ENCODE assay signal across 19 cellular contexts in the genomic region with DNA sequence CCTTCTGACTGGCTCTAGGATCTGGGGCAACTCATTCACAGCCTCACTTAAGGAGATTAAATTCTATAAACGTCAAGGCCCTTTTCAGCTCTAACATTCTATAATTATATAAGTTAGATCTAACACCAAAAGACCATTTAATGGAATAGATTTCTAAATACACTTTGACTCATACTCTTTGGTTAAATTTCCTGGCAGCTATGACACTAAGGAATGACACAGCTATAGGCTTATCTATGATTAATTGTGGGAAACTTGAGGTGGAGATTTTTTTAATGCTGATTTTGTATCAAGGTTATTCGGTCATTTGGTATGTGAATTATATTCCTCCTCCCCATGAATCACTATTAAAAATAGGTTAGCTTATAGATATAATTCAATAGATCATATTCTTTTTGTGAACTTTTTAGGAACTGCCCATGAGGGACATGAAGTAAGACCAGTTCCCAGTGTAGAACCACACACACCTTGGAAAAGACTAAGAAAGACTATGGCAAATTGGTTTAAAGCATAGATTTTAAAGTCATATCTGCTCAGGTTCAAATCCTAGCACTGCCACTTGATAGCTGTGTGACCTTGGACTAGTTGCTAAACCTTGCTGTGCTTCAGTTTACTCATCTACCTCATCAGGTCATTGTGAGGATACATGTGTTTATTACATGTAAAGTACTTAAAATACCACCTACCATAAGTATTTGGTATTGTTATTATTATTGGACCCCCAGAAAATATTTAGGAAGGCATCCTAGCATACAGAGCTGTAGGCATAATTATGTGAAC.
A peak's percentile ranks its signal among the peaks of the same experiment; 100 is the strongest.
DNase-seq lines count a peak whose midpoint lies in the region; TF ChIP-seq lines count a peak whose summit lies in the region.
"Had no signal": no experiment of that assay in that cellular context is flagged by ENCODE, and none has a peak within 500 bp of the region (broad histone marks: within the 10 kb centered on the region; RNA-seq: fewer than 3 reads in every experiment).

No MANE protein-coding gene starts in this region.

- H3K9ac ChIP-seq in GM23248 = no peak overlapping the region

- no peaks in the 10 kb centered on the region for H4K20me1 ChIP-seq in GM23248 (ENCODE audit: insufficient read depth)

- in situ Hi-C loops in GM23248 (cut with MboI) = no loop called here

- H3K9me3 Mint-ChIP-seq in activated naive CD4-positive, alpha-beta T cell treated with anti-CD3 and anti-CD28 coated beads, Interleukin-2, amount 10 ng/mL, durations not matched to agents 7 days and 5 days = no peaks in the 10 kb centered on the region
- H3K9me3 Mint-ChIP-seq: CD4-positive, CD25-positive, alpha-beta regulatory T cell; nephron had no signal

- H2AFZ ChIP-seq in GM23248 = no peak overlapping the region

- H3K4me1 Mint-ChIP-seq in activated naive CD4-positive, alpha-beta T cell treated with anti-CD3 and anti-CD28 coated beads, Interleukin-2, amount 10 ng/mL, durations not matched to agents 7 days and 5 days = peaks cover 6% of the 10 kb centered on the region
- H3K4me1 Mint-ChIP-seq: nephron had no signal

- H3K4me3 Mint-ChIP-seq in activated naive CD4-positive, alpha-beta T cell treated with anti-CD3 and anti-CD28 coated beads, Interleukin-2, amount 10 ng/mL, durations not matched to agents 7 days and 5 days = no peak overlapping the region
- H3K4me3 Mint-ChIP-seq: CD4-positive, CD25-positive, alpha-beta regulatory T cell; nephron had no signal

- TF ChIP-seq CTCF in cardiac fibroblast (IDR thresholded peaks at IDR 0.05; ENCODE audit: low read depth, low read length) = no peak

- peaks cover 3% of the 10 kb centered on the region for H3K27me3 Mint-ChIP-seq in activated naive CD4-positive, alpha-beta T cell treated with anti-CD3 and anti-CD28 coated beads, Interleukin-2, amount 10 ng/mL, durations not matched to agents 7 days and 5 days

- no peaks in the 10 kb centered on the region for H3K27me3 ChIP-seq in GM23248 (replicated peaks; ENCODE audit: insufficient read depth)
- H3K27me3 ChIP-seq: colonic mucosa had no signal

- no peak overlapping the region for H3K27ac Mint-ChIP-seq in activated naive CD4-positive, alpha-beta T cell treated with anti-CD3 and anti-CD28 coated beads, Interleukin-2, amount 10 ng/mL, durations not matched to agents 7 days and 5 days
- H3K27ac Mint-ChIP-seq: CD4-positive, CD25-positive, alpha-beta regulatory T cell had no signal

- H3K4me1 ChIP-seq in GM23248 (ENCODE audit: insufficient read depth) = peaks cover 31% of the 10 kb centered on the region
- H3K4me1 ChIP-seq: colonic mucosa, lower lobe of right lung had no signal

- CTCF ChIA-PET in activated naive CD4-positive, alpha-beta T cell treated with anti-CD3 and anti-CD28 coated beads, Interleukin-2, amount 10 ng/mL, durations not matched to agents 7 days and 5 days (lab: Charles Lee) = interaction anchor here (1.7 kb wide), 2 partner anchors 90 to 503 kb away, joined by 4 to 8 read pairs; no protein-coding TSS in a partner anchor

- H3K9me3 ChIP-seq in GM23248 (ENCODE audit: low read depth) = no peaks in the 10 kb centered on the region
- H3K9me3 ChIP-seq: colonic mucosa, lower lobe of right lung had no signal

- H3K36me3 Mint-ChIP-seq in activated naive CD4-positive, alpha-beta T cell treated with anti-CD3 and anti-CD28 coated beads, Interleukin-2, amount 10 ng/mL, durations not matched to agents 7 days and 5 days = no peaks in the 10 kb centered on the region
- H3K36me3 Mint-ChIP-seq: CD4-positive, CD25-positive, alpha-beta regulatory T cell had no signal

- H3K4me2 ChIP-seq in GM23248 (ENCODE audit: unreplicated experiment) = peak overlapping the region; percentile 30

- H3F3A ChIP-seq in GM23248 (ENCODE audit: insufficient read depth) = no peaks in the 10 kb centered on the region

- 36 to 39% methylated on average over 2 of the region's 2 CpGs for WGBS in GM23248 (ENCODE audit: low coverage in 1 of 2, low lambda C conversion rate in 2 of 2, missing lambda C conversion rate in 2 of 2), 2 experiments

- no peaks in the 10 kb centered on the region for H3K79me2 ChIP-seq in GM23248 (ENCODE audit: insufficient read depth)

- H3K4me3 ChIP-seq in GM23248 (no peak overlapping the region), cardiac fibroblast (replicated peaks in 1 of 2; ENCODE audit: low read depth in 2 of 2, low read length in 2 of 2) (no peak overlapping the region)
- H3K4me3 ChIP-seq: colonic mucosa, lower lobe of right lung had no signal

- DNase-seq in GM23248 (peak; percentile 77), M059J (ENCODE audit: low read depth) (peak; percentile 64), cardiac fibroblast (ENCODE audit: low read depth in 2 of 2) (peak; percentile 64 to 82), kidney tubule cell (ENCODE audit: low spot score) (peak; percentile 47), HuH-7 (ENCODE audit: low spot score) (no peak), COLO668 (lab: John Stamatoyannopoulos, UW; ENCODE audit: unreplicated experiment) (no peak)
- DNase-seq in activated naive CD4-positive, alpha-beta T cell treated with anti-CD3 and anti-CD28 coated beads, Interleukin-2, amount 10 ng/mL, durations not matched to agents 7 days and 5 days = no peak
- no peak for DNase-seq in activated naive CD4-positive, alpha-beta T cell treated with Interleukin-2 at 50 U/mL for 16 hours
- DNase-seq: activated CD4-positive, CD25-positive, alpha-beta regulatory T cell; CD4-positive, CD25-positive, alpha-beta regulatory T cell; colonic mucosa; erythroblast; GDM1; lower lobe of right lung; NCI-H1105; retina; SW 1271; trophoblast cell had no signal

- no peaks in the 10 kb centered on the region for H3K36me3 ChIP-seq in GM23248 (ENCODE audit: low read depth)
- H3K36me3 ChIP-seq: colonic mucosa, lower lobe of right lung had no signal

- peak overlapping the region; percentile 10; the same call in 1 of the 2 replicates for H3K27ac ChIP-seq in GM23248
- H3K27ac ChIP-seq: colonic mucosa, lower lobe of right lung had no signal

- no peaks in the 10 kb centered on the region for H3K9me2 ChIP-seq in GM23248 (ENCODE audit: insufficient read depth)

Comparison
In these comparisons a context has a peak if more than half of its experiments do, and no peak if none do; other contexts are left out.
1. DNase-seq: peak in GM23248 (single experiment), M059J (single experiment), cardiac fibroblast (2 of 2) and kidney tubule cell (single experiment); none in HuH-7 (single experiment), COLO668 (single experiment), activated naive CD4-positive, alpha-beta T cell treated with anti-CD3 and anti-CD28 coated beads, Interleukin-2, amount 10 ng/mL, durations not matched to agents 7 days and 5 days (single experiment) and activated naive CD4-positive, alpha-beta T cell treated with Interleukin-2 at 50 U/mL for 16 hours (single experiment).